ENCODE assay signal across 8 cellular contexts in genomic region chr6:157273756-157274088, GRCh38. TPM values are rescaled to one million over a fixed set of nuclear protein-coding genes. Genes with fewer than 3 reads are reported as not detected.
DNase-seq lines count a peak whose midpoint lies in the region; ATAC-seq and TF ChIP-seq lines count a peak whose summit lies in the region.

No MANE protein-coding gene starts in this region.

- peaks cover 2% of the 10 kb centered on the region for H3K36me3 Mint-ChIP-seq in T-helper 17 cell (ENCODE audit: low read depth)

- no peaks in the 10 kb centered on the region for H3K27me3 Mint-ChIP-seq in T-helper 17 cell

- H3K4me1 Mint-ChIP-seq in T-helper 17 cell, result no peaks in the 10 kb centered on the region

- peak; percentile 70 for DNase-seq in SK-N-SH
- DNase-seq in T-helper 17 cell, result peak; percentile 45 to 67 (median 62)
- DNase-seq in adipocyte (ENCODE audit: low read depth), result no peak
- peak; percentile 64 for DNase-seq in stimulated activated CD4-positive, alpha-beta T cell treated with anti-CD3 and anti-CD28 coated beads, Interleukin-4, amount 100 ng/mL, for 24 hours
- DNase-seq in HK-2 (ENCODE audit: unreplicated experiment), result no peak

- H3K4me1 ChIP-seq in SK-N-SH (ENCODE audit: control insufficient read depth in 1 of 2, insufficient read depth in 2 of 2, low read depth in 1 of 2, low read length in 1 of 2) (peaks cover 0 to 9% of the 10 kb centered on the region in 2 experiments; a peak in 1 of 4 replicates), HUES48 (ENCODE audit: control insufficient read depth, insufficient read depth, low read length) (peaks cover 12% of the 10 kb centered on the region; the same call in 1 of the 2 replicates), adipocyte (ENCODE audit: control insufficient read depth, insufficient read depth, low read length) (peaks cover 12% of the 10 kb centered on the region), iPS-15b (ENCODE audit: control insufficient read depth, insufficient read depth, low read length) (peaks cover 5% of the 10 kb centered on the region)

- H3K36me3 ChIP-seq in SK-N-SH (replicated peaks in 1 of 2; ENCODE audit: control insufficient read depth in 1 of 2, insufficient read depth in 2 of 2, low read length in 1 of 2) (no peaks in the 10 kb centered on the region), HUES48 (ENCODE audit: control insufficient read depth, insufficient read depth, low read length) (no peaks in the 10 kb centered on the region), adipocyte (ENCODE audit: control insufficient read depth, insufficient read depth, low read length, severe bottlenecking) (no peaks in the 10 kb centered on the region), iPS-15b (ENCODE audit: control insufficient read depth, insufficient read depth, low read length) (no peaks in the 10 kb centered on the region)

- H3K9me2 ChIP-seq in SK-N-SH, result no peaks in the 10 kb centered on the region

- H3K9ac ChIP-seq in SK-N-SH (no peak overlapping the region), HUES48 (ENCODE audit: low read depth, low read length) (no peak overlapping the region), adipocyte (ENCODE audit: low read length) (peak overlapping the region; percentile 87), iPS-15b (ENCODE audit: low read depth, low read length) (no peak overlapping the region)

- H4K20me1 ChIP-seq in SK-N-SH (ENCODE audit: insufficient read depth), result no peaks in the 10 kb centered on the region

- H3K4me2 ChIP-seq in SK-N-SH, result no peak overlapping the region

- no peak for TF ChIP-seq EP300 in SK-N-SH (IDR thresholded peaks at IDR 0.05; ENCODE audit: borderline replicate concordance in 1 of 2, low read depth in 1 of 2, low read length in 1 of 2)

- H3K27me3 ChIP-seq in SK-N-SH (ENCODE audit: insufficient read depth) (no peaks in the 10 kb centered on the region), HUES48 (ENCODE audit: control insufficient read depth, insufficient read depth, low read length) (peaks cover 9% of the 10 kb centered on the region), adipocyte (replicated peaks; ENCODE audit: control insufficient read depth, insufficient read depth, low read length) (no peaks in the 10 kb centered on the region), iPS-15b (ENCODE audit: control insufficient read depth, insufficient read depth, low read length) (peaks cover 9% of the 10 kb centered on the region)

- ATAC-seq in SK-N-SH treated with all-trans-retinoic acid at 6 μM for 48 hours (no peak), T-helper 17 cell (peak; percentile 53)

- POLR2A ChIA-PET in SK-N-SH (lab: Yijun Ruan, JAX), result interaction anchor here (0.6 kb wide), 1 partner anchor 693 kb away, joined by 3 read pairs; no protein-coding TSS in a partner anchor

- peak overlapping the region; percentile 81 for H3K27ac Mint-ChIP-seq in T-helper 17 cell

- H3F3A ChIP-seq in SK-N-SH (replicated peaks; ENCODE audit: insufficient read depth), result no peaks in the 10 kb centered on the region

- no peak overlapping the region for H3K4me3 ChIP-seq in SK-N-SH (ENCODE audit: low read depth in 2 of 2, low read length in 1 of 2)
- H3K4me3 ChIP-seq in HUES48 (ENCODE audit: low read depth, low read length), result peak overlapping the region; percentile 68
- H3K4me3 ChIP-seq in adipocyte (ENCODE audit: low read length), result no peak overlapping the region
- H3K4me3 ChIP-seq in iPS-15b (ENCODE audit: low read depth, low read length), result peak overlapping the region; percentile 62

- WGBS in SK-N-SH (ENCODE audit: low lambda C conversion rate), result 82% methylated on average over 3 of the region's 12 CpGs

- no peak for TF ChIP-seq CTCF in SK-N-SH (IDR thresholded peaks at IDR 0.05)

- no peak for TF ChIP-seq RAD21 in SK-N-SH (IDR thresholded peaks at IDR 0.05; ENCODE audit: low read length)

- no peak overlapping the region for H2AFZ ChIP-seq in SK-N-SH (ENCODE audit: low read depth)

- peak overlapping the region; percentile 93 for H3K4me3 Mint-ChIP-seq in T-helper 17 cell

- H3K9me3 ChIP-seq in SK-N-SH (no peaks in the 10 kb centered on the region), HUES48 (ENCODE audit: control insufficient read depth, insufficient read depth, low read length) (no peaks in the 10 kb centered on the region), T-helper 17 cell (ENCODE audit: control insufficient read depth, low read length, poor library complexity, severe bottlenecking) (no peaks in the 10 kb centered on the region), adipocyte (ENCODE audit: control insufficient read depth, low read length) (no peaks in the 10 kb centered on the region), iPS-15b (ENCODE audit: control insufficient read depth, insufficient read depth, low read length) (no peaks in the 10 kb centered on the region)

- no peak overlapping the region for H3K27ac ChIP-seq in SK-N-SH (ENCODE audit: low read depth in 2 of 2, low read length in 1 of 2)
- no peak overlapping the region for H3K27ac ChIP-seq in HUES48 (ENCODE audit: low read depth, low read length)

- H3K79me2 ChIP-seq in SK-N-SH (ENCODE audit: insufficient read depth), result no peaks in the 10 kb centered on the region

- CTCF ChIA-PET in SK-N-SH (lab: Yijun Ruan, JAX), result interaction anchor here (0.7 to 3.7 kb wide), 22 partner anchors 10 to 709 kb away, joined by 3 to 43 read pairs (median 6); no protein-coding TSS in a partner anchor

TF ChIP-seq in SK-N-SH, 30 proteins besides CTCF, POLR2A, EP300 and RAD21:
- TF ChIP-seq, protein P1, sequence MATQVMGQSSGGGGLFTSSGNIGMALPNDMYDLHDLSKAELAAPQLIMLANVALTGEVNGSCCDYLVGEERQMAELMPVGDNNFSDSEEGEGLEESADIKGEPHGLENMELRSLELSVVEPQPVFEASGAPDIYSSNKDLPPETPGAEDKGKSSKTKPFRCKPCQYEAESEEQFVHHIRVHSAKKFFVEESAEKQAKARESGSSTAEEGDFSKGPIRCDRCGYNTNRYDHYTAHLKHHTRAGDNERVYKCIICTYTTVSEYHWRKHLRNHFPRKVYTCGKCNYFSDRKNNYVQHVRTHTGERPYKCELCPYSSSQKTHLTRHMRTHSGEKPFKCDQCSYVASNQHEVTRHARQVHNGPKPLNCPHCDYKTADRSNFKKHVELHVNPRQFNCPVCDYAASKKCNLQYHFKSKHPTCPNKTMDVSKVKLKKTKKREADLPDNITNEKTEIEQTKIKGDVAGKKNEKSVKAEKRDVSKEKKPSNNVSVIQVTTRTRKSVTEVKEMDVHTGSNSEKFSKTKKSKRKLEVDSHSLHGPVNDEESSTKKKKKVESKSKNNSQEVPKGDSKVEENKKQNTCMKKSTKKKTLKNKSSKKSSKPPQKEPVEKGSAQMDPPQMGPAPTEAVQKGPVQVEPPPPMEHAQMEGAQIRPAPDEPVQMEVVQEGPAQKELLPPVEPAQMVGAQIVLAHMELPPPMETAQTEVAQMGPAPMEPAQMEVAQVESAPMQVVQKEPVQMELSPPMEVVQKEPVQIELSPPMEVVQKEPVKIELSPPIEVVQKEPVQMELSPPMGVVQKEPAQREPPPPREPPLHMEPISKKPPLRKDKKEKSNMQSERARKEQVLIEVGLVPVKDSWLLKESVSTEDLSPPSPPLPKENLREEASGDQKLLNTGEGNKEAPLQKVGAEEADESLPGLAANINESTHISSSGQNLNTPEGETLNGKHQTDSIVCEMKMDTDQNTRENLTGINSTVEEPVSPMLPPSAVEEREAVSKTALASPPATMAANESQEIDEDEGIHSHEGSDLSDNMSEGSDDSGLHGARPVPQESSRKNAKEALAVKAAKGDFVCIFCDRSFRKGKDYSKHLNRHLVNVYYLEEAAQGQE (IDR thresholded peaks at IDR 0.05; ENCODE audit: low read depth, low read length), result no peak
TF ChIP-seq in SK-N-SH: peak in this region for 0.

TF ChIP-seq in SK-N-SH treated with all-trans-retinoic acid at 6 μM for 48 hours, 23 proteins besides CTCF, POLR2A, EP300 and RAD21 (continues in another document):
- no peak for TF ChIP-seq GLIS3 (CRISPR knock-in tag; IDR thresholded peaks at IDR 0.05)
- TF ChIP-seq PPARA (CRISPR knock-in tag; IDR thresholded peaks at IDR 0.05; ENCODE audit: borderline replicate concordance), result no peak
- TF ChIP-seq, protein P2, sequence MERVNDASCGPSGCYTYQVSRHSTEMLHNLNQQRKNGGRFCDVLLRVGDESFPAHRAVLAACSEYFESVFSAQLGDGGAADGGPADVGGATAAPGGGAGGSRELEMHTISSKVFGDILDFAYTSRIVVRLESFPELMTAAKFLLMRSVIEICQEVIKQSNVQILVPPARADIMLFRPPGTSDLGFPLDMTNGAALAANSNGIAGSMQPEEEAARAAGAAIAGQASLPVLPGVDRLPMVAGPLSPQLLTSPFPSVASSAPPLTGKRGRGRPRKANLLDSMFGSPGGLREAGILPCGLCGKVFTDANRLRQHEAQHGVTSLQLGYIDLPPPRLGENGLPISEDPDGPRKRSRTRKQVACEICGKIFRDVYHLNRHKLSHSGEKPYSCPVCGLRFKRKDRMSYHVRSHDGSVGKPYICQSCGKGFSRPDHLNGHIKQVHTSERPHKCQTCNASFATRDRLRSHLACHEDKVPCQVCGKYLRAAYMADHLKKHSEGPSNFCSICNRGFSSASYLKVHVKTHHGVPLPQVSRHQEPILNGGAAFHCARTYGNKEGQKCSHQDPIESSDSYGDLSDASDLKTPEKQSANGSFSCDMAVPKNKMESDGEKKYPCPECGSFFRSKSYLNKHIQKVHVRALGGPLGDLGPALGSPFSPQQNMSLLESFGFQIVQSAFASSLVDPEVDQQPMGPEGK (CRISPR knock-in tag; IDR thresholded peaks at IDR 0.05; ENCODE audit: borderline replicate concordance), result no peak
- TF ChIP-seq ESRRG (CRISPR knock-in tag; IDR thresholded peaks at IDR 0.05), result no peak
- TF ChIP-seq ZNF565 (CRISPR knock-in tag; conservative IDR thresholded peaks at IDR 0.05; ENCODE audit: low read depth), result no peak
- TF ChIP-seq RARB (CRISPR knock-in tag; IDR thresholded peaks at IDR 0.05), result no peak
- no peak for TF ChIP-seq CSDC2 (CRISPR knock-in tag; IDR thresholded peaks at IDR 0.05)
- TF ChIP-seq ZFP30 (CRISPR knock-in tag; IDR thresholded peaks at IDR 0.05), result no peak
- no peak for TF ChIP-seq ARNTL (CRISPR knock-in tag; IDR thresholded peaks at IDR 0.05; ENCODE audit: borderline replicate concordance, low read depth)
- TF ChIP-seq CREB5 (CRISPR knock-in tag; IDR thresholded peaks at IDR 0.05; ENCODE audit: low read depth), result no peak

RNA-seq across cellular contexts. Expression of gene TMEM242, which starts 49.6 kb away (rescaled TPM):
- polyA plus RNA-seq in SK-N-SH (2012; rRNA removed), result 7.4 and 8.3 TPM in 2 replicates
- 8.5 and 11.2 TPM in 2 replicates for polyA plus RNA-seq in SK-N-SH (2012; cell fraction: cytosol; rRNA removed)
- 3.7 and 5.4 TPM in 2 replicates for polyA plus RNA-seq in SK-N-SH (2012; cell fraction: nucleus; rRNA removed)
- total RNA-seq in T-helper 17 cell, result 10 to 100 TPM; 12.4 to 12.9 TPM

Comparison
In these comparisons a context has a peak if more than half of its experiments do, and no peak if none do; other contexts are left out.
1. DNase-seq: peak in SK-N-SH (single experiment), T-helper 17 cell (3 of 3) and stimulated activated CD4-positive, alpha-beta T cell treated with anti-CD3 and anti-CD28 coated beads, Interleukin-4, amount 100 ng/mL, for 24 hours (single experiment); none in adipocyte (single experiment) and HK-2 (single experiment).
2. H3K4me3 ChIP-seq: peak in HUES48 (single experiment) and iPS-15b (single experiment); none in SK-N-SH (0 of 2) and adipocyte (single experiment).